ENCODE assay signal across 2 cellular contexts in the genomic region with DNA sequence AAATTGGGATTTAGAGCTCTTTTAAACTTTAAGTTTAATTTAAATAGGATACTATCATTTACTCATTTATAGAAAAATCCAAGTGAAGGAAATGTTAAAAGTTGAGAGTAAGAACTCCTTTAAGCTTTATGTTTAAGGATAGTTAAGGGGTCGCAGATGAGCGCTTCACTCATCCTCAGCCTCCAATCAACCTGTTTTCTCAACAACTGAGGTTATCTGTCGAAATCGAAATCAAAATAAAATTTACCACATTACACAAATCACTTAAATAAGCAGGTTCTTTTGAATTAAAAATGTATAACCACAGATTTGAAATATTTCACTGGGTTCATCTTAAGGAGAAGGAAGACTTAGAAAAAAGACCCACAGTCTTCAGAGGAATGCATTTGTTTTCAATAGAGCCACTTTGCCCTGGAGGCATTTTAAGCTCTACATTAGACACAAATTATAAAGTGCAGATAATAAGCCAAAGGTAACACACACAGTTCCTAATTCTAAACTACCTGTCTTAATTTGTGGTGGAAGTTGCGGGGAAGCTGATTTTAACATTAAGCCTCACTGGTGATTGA.
A peak's percentile ranks its signal among the peaks of the same experiment; 100 is the strongest.
TF ChIP-seq lines count a peak whose summit lies in the region.

No MANE protein-coding gene starts in this region.

TF ChIP-seq in HepG2, 621 proteins besides CTCF, POLR2A, EP300 and RAD21:
- TF ChIP-seq, protein P1, sequence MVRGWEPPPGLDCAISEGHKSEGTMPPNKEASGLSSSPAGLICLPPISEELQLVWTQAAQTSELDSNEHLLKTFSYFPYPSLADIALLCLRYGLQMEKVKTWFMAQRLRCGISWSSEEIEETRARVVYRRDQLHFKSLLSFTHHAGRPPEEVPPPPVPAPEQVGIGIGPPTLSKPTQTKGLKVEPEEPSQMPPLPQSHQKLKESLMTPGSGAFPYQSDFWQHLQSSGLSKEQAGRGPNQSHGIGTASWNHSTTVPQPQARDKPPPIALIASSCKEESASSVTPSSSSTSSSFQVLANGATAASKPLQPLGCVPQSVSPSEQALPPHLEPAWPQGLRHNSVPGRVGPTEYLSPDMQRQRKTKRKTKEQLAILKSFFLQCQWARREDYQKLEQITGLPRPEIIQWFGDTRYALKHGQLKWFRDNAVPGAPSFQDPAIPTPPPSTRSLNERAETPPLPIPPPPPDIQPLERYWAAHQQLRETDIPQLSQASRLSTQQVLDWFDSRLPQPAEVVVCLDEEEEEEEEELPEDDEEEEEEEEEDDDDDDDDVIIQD (CRISPR knock-in tag; IDR thresholded peaks at IDR 0.05; ENCODE audit: low read depth) = no peak
- TF ChIP-seq ZEB1 (IDR thresholded peaks at IDR 0.05; ENCODE audit: insufficient replicate concordance, low read depth) (no peak), FOXO1 (CRISPR knock-in tag; IDR thresholded peaks at IDR 0.05) (no peak), ZNF550 (CRISPR knock-in tag; IDR thresholded peaks at IDR 0.05; ENCODE audit: borderline replicate concordance) (no peak), ZNF253 (CRISPR knock-in tag; IDR thresholded peaks at IDR 0.05; ENCODE audit: borderline replicate concordance) (no peak), ZNF547 (CRISPR knock-in tag; IDR thresholded peaks at IDR 0.05) (no peak), PPARG (CRISPR knock-in tag; conservative IDR thresholded peaks at IDR 0.05) (no peak), ZNF234 (CRISPR knock-in tag; conservative IDR thresholded peaks at IDR 0.05) (no peak), ZNF160 (CRISPR knock-in tag; IDR thresholded peaks at IDR 0.05) (no peak), KLF6 (CRISPR knock-in tag; IDR thresholded peaks at IDR 0.05) (no peak), TAF15 (IDR thresholded peaks at IDR 0.05; ENCODE audit: low read depth, low read length, poor library complexity, severe bottlenecking) (no peak), ZNF12 (CRISPR knock-in tag; IDR thresholded peaks at IDR 0.05) (no peak), NR2C2 (CRISPR knock-in tag; IDR thresholded peaks at IDR 0.05; ENCODE audit: borderline replicate concordance) (no peak), MBNL3 (CRISPR knock-in tag; conservative IDR thresholded peaks at IDR 0.05) (no peak), SMAD9 (CRISPR knock-in tag; IDR thresholded peaks at IDR 0.05) (no peak)
- TF ChIP-seq, protein P2, sequence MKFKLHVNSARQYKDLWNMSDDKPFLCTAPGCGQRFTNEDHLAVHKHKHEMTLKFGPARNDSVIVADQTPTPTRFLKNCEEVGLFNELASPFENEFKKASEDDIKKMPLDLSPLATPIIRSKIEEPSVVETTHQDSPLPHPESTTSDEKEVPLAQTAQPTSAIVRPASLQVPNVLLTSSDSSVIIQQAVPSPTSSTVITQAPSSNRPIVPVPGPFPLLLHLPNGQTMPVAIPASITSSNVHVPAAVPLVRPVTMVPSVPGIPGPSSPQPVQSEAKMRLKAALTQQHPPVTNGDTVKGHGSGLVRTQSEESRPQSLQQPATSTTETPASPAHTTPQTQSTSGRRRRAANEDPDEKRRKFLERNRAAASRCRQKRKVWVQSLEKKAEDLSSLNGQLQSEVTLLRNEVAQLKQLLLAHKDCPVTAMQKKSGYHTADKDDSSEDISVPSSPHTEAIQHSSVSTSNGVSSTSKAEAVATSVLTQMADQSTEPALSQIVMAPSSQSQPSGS (CRISPR knock-in tag; IDR thresholded peaks at IDR 0.05) = no peak
- TF ChIP-seq, protein P3, sequence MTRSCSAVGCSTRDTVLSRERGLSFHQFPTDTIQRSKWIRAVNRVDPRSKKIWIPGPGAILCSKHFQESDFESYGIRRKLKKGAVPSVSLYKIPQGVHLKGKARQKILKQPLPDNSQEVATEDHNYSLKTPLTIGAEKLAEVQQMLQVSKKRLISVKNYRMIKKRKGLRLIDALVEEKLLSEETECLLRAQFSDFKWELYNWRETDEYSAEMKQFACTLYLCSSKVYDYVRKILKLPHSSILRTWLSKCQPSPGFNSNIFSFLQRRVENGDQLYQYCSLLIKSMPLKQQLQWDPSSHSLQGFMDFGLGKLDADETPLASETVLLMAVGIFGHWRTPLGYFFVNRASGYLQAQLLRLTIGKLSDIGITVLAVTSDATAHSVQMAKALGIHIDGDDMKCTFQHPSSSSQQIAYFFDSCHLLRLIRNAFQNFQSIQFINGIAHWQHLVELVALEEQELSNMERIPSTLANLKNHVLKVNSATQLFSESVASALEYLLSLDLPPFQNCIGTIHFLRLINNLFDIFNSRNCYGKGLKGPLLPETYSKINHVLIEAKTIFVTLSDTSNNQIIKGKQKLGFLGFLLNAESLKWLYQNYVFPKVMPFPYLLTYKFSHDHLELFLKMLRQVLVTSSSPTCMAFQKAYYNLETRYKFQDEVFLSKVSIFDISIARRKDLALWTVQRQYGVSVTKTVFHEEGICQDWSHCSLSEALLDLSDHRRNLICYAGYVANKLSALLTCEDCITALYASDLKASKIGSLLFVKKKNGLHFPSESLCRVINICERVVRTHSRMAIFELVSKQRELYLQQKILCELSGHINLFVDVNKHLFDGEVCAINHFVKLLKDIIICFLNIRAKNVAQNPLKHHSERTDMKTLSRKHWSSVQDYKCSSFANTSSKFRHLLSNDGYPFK (CRISPR knock-in tag; IDR thresholded peaks at IDR 0.05; ENCODE audit: borderline replicate concordance) = no peak
- TF ChIP-seq, protein P4, sequence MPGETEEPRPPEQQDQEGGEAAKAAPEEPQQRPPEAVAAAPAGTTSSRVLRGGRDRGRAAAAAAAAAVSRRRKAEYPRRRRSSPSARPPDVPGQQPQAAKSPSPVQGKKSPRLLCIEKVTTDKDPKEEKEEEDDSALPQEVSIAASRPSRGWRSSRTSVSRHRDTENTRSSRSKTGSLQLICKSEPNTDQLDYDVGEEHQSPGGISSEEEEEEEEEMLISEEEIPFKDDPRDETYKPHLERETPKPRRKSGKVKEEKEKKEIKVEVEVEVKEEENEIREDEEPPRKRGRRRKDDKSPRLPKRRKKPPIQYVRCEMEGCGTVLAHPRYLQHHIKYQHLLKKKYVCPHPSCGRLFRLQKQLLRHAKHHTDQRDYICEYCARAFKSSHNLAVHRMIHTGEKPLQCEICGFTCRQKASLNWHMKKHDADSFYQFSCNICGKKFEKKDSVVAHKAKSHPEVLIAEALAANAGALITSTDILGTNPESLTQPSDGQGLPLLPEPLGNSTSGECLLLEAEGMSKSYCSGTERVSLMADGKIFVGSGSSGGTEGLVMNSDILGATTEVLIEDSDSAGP (CRISPR knock-in tag; IDR thresholded peaks at IDR 0.05; ENCODE audit: borderline replicate concordance) = no peak

TF ChIP-seq in H1, 55 proteins besides CTCF, POLR2A, EP300 and RAD21:
- TF ChIP-seq TEAD4 (IDR thresholded peaks at IDR 0.05; ENCODE audit: low read depth, low read length) = no peak
- TF ChIP-seq CBX8 (IDR thresholded peaks at IDR 0.05; ENCODE audit: borderline replicate concordance, low read depth, low read length) = peak; percentile 83; the same call in 1 of the 2 replicates
- no peak for TF ChIP-seq SP4 (IDR thresholded peaks at IDR 0.05; ENCODE audit: low read length)
- TF ChIP-seq BCL11A (IDR thresholded peaks at IDR 0.05; ENCODE audit: low read depth in 2 of 2, low read length in 2 of 2) = no peak
- no peak for TF ChIP-seq SRF (IDR thresholded peaks at IDR 0.05; ENCODE audit: low read depth, low read length)
- TF ChIP-seq POU5F1 (IDR thresholded peaks at IDR 0.05; ENCODE audit: low read depth, low read length) = no peak
- no peak for TF ChIP-seq HDAC2 (IDR thresholded peaks at IDR 0.05; ENCODE audit: borderline replicate concordance in 1 of 2, low read depth in 2 of 2, low read length in 2 of 2)
- no peak for TF ChIP-seq EGR1 (IDR thresholded peaks at IDR 0.05; ENCODE audit: borderline replicate concordance, low read depth, low read length)
- TF ChIP-seq JUND (IDR thresholded peaks at IDR 0.05; ENCODE audit: low read length) = no peak
- no peak for TF ChIP-seq POLR2AphosphoS5 (IDR thresholded peaks at IDR 0.05; ENCODE audit: low read depth, low read length)
- TF ChIP-seq EZH2 (IDR thresholded peaks at IDR 0.05; ENCODE audit: low read depth, low read length, severe bottlenecking) = peak; percentile 49
- no peak for TF ChIP-seq PHF8 (conservative IDR thresholded peaks at IDR 0.05; ENCODE audit: low read depth, low read length)
- TF ChIP-seq, protein P5, sequence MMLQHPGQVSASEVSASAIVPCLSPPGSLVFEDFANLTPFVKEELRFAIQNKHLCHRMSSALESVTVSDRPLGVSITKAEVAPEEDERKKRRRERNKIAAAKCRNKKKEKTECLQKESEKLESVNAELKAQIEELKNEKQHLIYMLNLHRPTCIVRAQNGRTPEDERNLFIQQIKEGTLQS (IDR thresholded peaks at IDR 0.05; ENCODE audit: insufficient read depth, low read depth, low read length) = no peak
- no peak for TF ChIP-seq GTF2F1 (IDR thresholded peaks at IDR 0.05; ENCODE audit: borderline replicate concordance, low read depth, low read length)
- no peak for TF ChIP-seq MAFK (IDR thresholded peaks at IDR 0.05; ENCODE audit: low read depth, low read length)
- TF ChIP-seq SUZ12 (IDR thresholded peaks at IDR 0.05; ENCODE audit: low read length) = peak; percentile 56; the same call in 1 of the 2 replicates
